ENCODE assay signal across 13 cellular contexts in the genomic region with DNA sequence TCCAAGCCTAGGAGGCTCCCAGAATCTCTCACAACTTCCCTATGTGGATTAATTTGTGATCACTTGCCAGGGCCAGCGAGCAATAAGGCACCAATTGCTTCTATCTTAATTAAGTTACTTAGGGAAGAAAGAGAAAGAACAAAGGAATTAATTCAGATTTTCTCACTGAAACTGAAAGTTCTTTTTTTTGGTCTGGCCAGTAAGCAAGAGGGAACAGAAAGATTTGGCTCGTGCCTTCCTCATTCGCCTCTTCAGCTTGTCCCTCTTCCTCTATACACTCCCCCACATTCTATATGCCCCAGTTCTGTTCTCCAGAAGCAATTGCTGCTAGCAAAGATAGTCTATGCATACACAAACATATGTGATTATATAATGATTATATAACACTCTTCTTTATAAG. TPM values are rescaled to one million over a fixed set of nuclear protein-coding genes. Genes with fewer than 3 reads are reported as not detected.
DNase-seq lines count a peak whose midpoint lies in the region; ATAC-seq and TF ChIP-seq lines count a peak whose summit lies in the region.
"Had no signal": no experiment of that assay in that cellular context is flagged by ENCODE, and none has a peak within 500 bp of the region (broad histone marks: within the 10 kb centered on the region; RNA-seq: fewer than 3 reads in every experiment).

No MANE protein-coding gene starts in this region.

- H2BK120ac ChIP-seq in neuronal stem cell (ENCODE audit: low read depth, low read length): no peak overlapping the region

- H3K4ac ChIP-seq in neuronal stem cell (ENCODE audit: low read length): no peak overlapping the region

- DNase-seq in CD14-positive monocyte (ENCODE audit: low spot score) (no peak), HL-60 (ENCODE audit: low read depth in 1 of 2, low spot score in 1 of 2) (peak in 1 of 2 experiments; percentile 69), neuronal stem cell (ENCODE audit: low spot score) (no peak), endodermal cell (no peak), iPS-NIHi7 (ENCODE audit: extremely low spot score) (no peak)
- no peak for DNase-seq in central memory CD8-positive, alpha-beta T cell (ENCODE audit: low spot score in 2 of 2)
- DNase-seq: foreskin keratinocyte; NCI-H2107; stimulated activated naive CD4-positive, alpha-beta T cell treated with Interleukin-2 at 50 U/mL for 16 hours had no signal

- no peak overlapping the region for H2AFZ ChIP-seq in neuronal stem cell (ENCODE audit: low read length)

- no peaks in the 10 kb centered on the region for H3K9me3 Mint-ChIP-seq in CD14-positive monocyte
- no peaks in the 10 kb centered on the region for H3K9me3 Mint-ChIP-seq in central memory CD8-positive, alpha-beta T cell
- no peaks in the 10 kb centered on the region for H3K9me3 Mint-ChIP-seq in endodermal cell

- H3K27me3 Mint-ChIP-seq in CD14-positive monocyte (ENCODE audit: low read depth in 3 of 3) (peaks cover 0 to 6% (median 0%) of the 10 kb centered on the region in 3 donors), endodermal cell (ENCODE audit: insufficient read depth) (no peaks in the 10 kb centered on the region)
- no peaks in the 10 kb centered on the region for H3K27me3 Mint-ChIP-seq in central memory CD8-positive, alpha-beta T cell

- H3K4me1 Mint-ChIP-seq in CD14-positive monocyte (peaks cover 28% of the 10 kb centered on the region), endodermal cell (no peaks in the 10 kb centered on the region)
- H3K4me1 Mint-ChIP-seq in central memory CD8-positive, alpha-beta T cell: peaks cover 20% of the 10 kb centered on the region

- peak overlapping the region; percentile 89 to 96 (median 95) for H3K27ac Mint-ChIP-seq in CD14-positive monocyte
- H3K27ac Mint-ChIP-seq in central memory CD8-positive, alpha-beta T cell (ENCODE audit: low read depth): peak overlapping the region; percentile 62
- H3K27ac Mint-ChIP-seq in endodermal cell: no peak overlapping the region

- H3K4me2 ChIP-seq in neuronal stem cell (ENCODE audit: insufficient read depth, low read length, poor library complexity, severe bottlenecking): no peak overlapping the region

- H3K9me3 ChIP-seq in neuronal stem cell (replicated peaks in 1 of 2; ENCODE audit: control insufficient read depth in 2 of 2, insufficient read depth in 1 of 2, low read depth in 1 of 2, low read length in 2 of 2) (no peaks in the 10 kb centered on the region), endodermal cell (ENCODE audit: control insufficient read depth, low read length) (no peaks in the 10 kb centered on the region)

- intact Hi-C loops in CD14-positive monocyte (cut with micrococcal nuclease): no loop called here

- H3K36me3 ChIP-seq in neuronal stem cell (replicated peaks in 1 of 2; ENCODE audit: control insufficient read depth in 2 of 2, insufficient read depth in 2 of 2, low read length in 2 of 2): no peaks in the 10 kb centered on the region
- H3K36me3 ChIP-seq in endodermal cell (ENCODE audit: control insufficient read depth, insufficient read depth, low read length): no peaks in the 10 kb centered on the region

- H2BK12ac ChIP-seq in neuronal stem cell (ENCODE audit: low read length): no peak overlapping the region

- H3K4me1 ChIP-seq in neuronal stem cell (ENCODE audit: control insufficient read depth in 2 of 2, insufficient read depth in 1 of 2, low read depth in 1 of 2, low read length in 2 of 2) (no peaks in the 10 kb centered on the region), endodermal cell (ENCODE audit: control insufficient read depth, insufficient read depth, low read length) (no peaks in the 10 kb centered on the region)
- H3K4me1 ChIP-seq: foreskin keratinocyte had no signal

- no peak overlapping the region for H3K14ac ChIP-seq in neuronal stem cell (ENCODE audit: low read length)

- no peak overlapping the region for H4K8ac ChIP-seq in neuronal stem cell (ENCODE audit: low read depth, low read length)

- H3K27me3 ChIP-seq in HL-60 (ENCODE audit: insufficient read depth, poor library complexity, severe bottlenecking) (no peaks in the 10 kb centered on the region), neuronal stem cell (ENCODE audit: control insufficient read depth in 3 of 3, insufficient read depth in 3 of 3, low read depth in 1 of 3, low read length in 3 of 3) (no peaks in the 10 kb centered on the region), endodermal cell (ENCODE audit: control insufficient read depth, insufficient read depth, low read length, poor library complexity, severe bottlenecking) (no peaks in the 10 kb centered on the region)
- H3K27me3 ChIP-seq: foreskin keratinocyte had no signal

- H3K27ac ChIP-seq in HL-60 (replicated peaks): peak overlapping the region; percentile 56
- H3K27ac ChIP-seq in neuronal stem cell (replicated peaks; ENCODE audit: low read length): no peak overlapping the region
- no peak overlapping the region for H3K27ac ChIP-seq in endodermal cell (ENCODE audit: low read depth, low read length)
- H3K27ac ChIP-seq: foreskin keratinocyte had no signal

- H3K23ac ChIP-seq in neuronal stem cell (ENCODE audit: low read depth, low read length, poor library complexity): no peak overlapping the region

- TF ChIP-seq CTCF in CD14-positive monocyte (IDR thresholded peaks at IDR 0.05) (no peak), HL-60 (IDR thresholded peaks at IDR 0.05; ENCODE audit: insufficient read depth, low read length) (no peak), endodermal cell (conservative IDR thresholded peaks at IDR 0.05) (no peak)

- no peaks in the 10 kb centered on the region for H3K79me1 ChIP-seq in neuronal stem cell (ENCODE audit: low read depth, low read length)

- no peak overlapping the region for H3K18ac ChIP-seq in neuronal stem cell (ENCODE audit: low read length)

- H3K36me3 Mint-ChIP-seq in CD14-positive monocyte (no peaks in the 10 kb centered on the region), endodermal cell (ENCODE audit: low read depth) (no peaks in the 10 kb centered on the region)
- no peaks in the 10 kb centered on the region for H3K36me3 Mint-ChIP-seq in central memory CD8-positive, alpha-beta T cell (ENCODE audit: insufficient read depth)

- H3K4me3 ChIP-seq in HL-60 (replicated peaks; ENCODE audit: insufficient read depth, low read length) (no peak overlapping the region), neuronal stem cell (ENCODE audit: low read length in 2 of 2) (no peak overlapping the region), endodermal cell (ENCODE audit: low read length) (no peak overlapping the region)
- H3K4me3 ChIP-seq: skin epidermis had no signal

- ATAC-seq in GM19463 (IDR thresholded peaks at IDR 0.05; ENCODE audit: unreplicated experiment) (peak; percentile 63), GM21381 (IDR thresholded peaks at IDR 0.05; ENCODE audit: unreplicated experiment) (no peak)
- ATAC-seq in central memory CD8-positive, alpha-beta T cell (replicated peaks; ENCODE audit: extremely low read depth, poor library complexity, severe bottlenecking): no peak
- ATAC-seq: foreskin keratinocyte, SK-N-SH treated with all-trans-retinoic acid at 6 μM for 48 hours had no signal

- no CpG with 5 or more reads among the region's 3 CpGs for WGBS in neuronal stem cell (ENCODE audit: extremely low coverage in 2 of 2, insufficient read length in 2 of 2, insufficient replicate concordance in 1 of 2), 2 donors
- WGBS in endodermal cell (ENCODE audit: insufficient coverage in 1 of 2, insufficient read length in 1 of 2), 2 experiments: 90 to 100% methylated on average over 2 to 3 of the region's 3 CpGs

- H2AK5ac ChIP-seq in neuronal stem cell (ENCODE audit: low read depth, low read length): no peak overlapping the region

- H2BK5ac ChIP-seq in neuronal stem cell (ENCODE audit: low read length): no peak overlapping the region

- no peak overlapping the region for H2BK15ac ChIP-seq in neuronal stem cell (ENCODE audit: low read length)

- H3K4me3 Mint-ChIP-seq in CD14-positive monocyte (peak overlapping the region; percentile 24 to 73), endodermal cell (no peak overlapping the region)
- peak overlapping the region; percentile 27 for H3K4me3 Mint-ChIP-seq in central memory CD8-positive, alpha-beta T cell

- H4K91ac ChIP-seq in neuronal stem cell (ENCODE audit: low read depth, low read length, poor library complexity): no peak overlapping the region

- H3K9ac ChIP-seq in neuronal stem cell (ENCODE audit: low read depth, low read length, poor library complexity): no peak overlapping the region
- H3K9ac ChIP-seq in endodermal cell (ENCODE audit: extremely low read depth, low read length, poor library complexity, severe bottlenecking): no peak overlapping the region

RNA-seq across cellular contexts. Expression of a gene that starts 34.0 kb away (rescaled TPM):
- 10 to 100 TPM; 54.5 to 59.2 TPM for polyA plus RNA-seq in CD14-positive monocyte
- 3.4 TPM for polyA plus RNA-seq in neuronal stem cell (2013, experiment 1 of 2)
- polyA plus RNA-seq in neuronal stem cell (2013, experiment 2 of 2): 3.5 TPM
- 10 to 100 TPM; 10.2 to 11.7 TPM for total RNA-seq in endodermal cell
- polyA plus RNA-seq in endodermal cell (2013, experiment 1 of 2): 9.2 TPM
- 10.8 TPM for polyA plus RNA-seq in endodermal cell (2013, experiment 2 of 2)
